In genomic region chr7:130205084-130205947, GRCh38 we compare ENCODE assay signal across 8 cellular contexts. TPM values are rescaled to one million over a fixed set of nuclear protein-coding genes. Genes with fewer than 3 reads are reported as not detected.
DNase-seq lines count a peak whose midpoint lies in the region; ATAC-seq and TF ChIP-seq lines count a peak whose summit lies in the region.

TSS of gene TMEM209 (minus strand) at chr7:130205406. CDS start at chr7:130205375, 31 bp downstream.

- peak within 1 kb of the TSS; percentile 80 for H3K27ac ChIP-seq in CD8-positive, alpha-beta T cell (ENCODE audit: low read depth, low read length)
- peak within 1 kb of the TSS; percentile 90 for H3K27ac ChIP-seq in lower lobe of right lung

- no peaks in the 10 kb centered on the region for H3K9me3 Mint-ChIP-seq in CD8-positive, alpha-beta T cell

- peaks cover 5% of the 10 kb centered on the region for H3K4me1 ChIP-seq in CD8-positive, alpha-beta T cell (ENCODE audit: insufficient read depth, low read length)
- H3K4me1 ChIP-seq in lower lobe of right lung: peaks cover 8% of the 10 kb centered on the region

- H3K36me3 ChIP-seq in CD8-positive, alpha-beta T cell (ENCODE audit: insufficient read depth, low read length): peaks cover 7% of the 10 kb centered on the region
- peaks cover 33% of the 10 kb centered on the region for H3K36me3 ChIP-seq in lower lobe of right lung

- POLR2A ChIA-PET in CD8-positive, alpha-beta T cell (lab: Charles Lee): interaction anchor here (0.5 to 2.1 kb wide), 13 partner anchors 11 to 1840 kb away, joined by 3 to 6 read pairs (median 4); partner anchors contain the start of genes CEP41, KLHDC10 and ZC3HC1

- H3K4me3 Mint-ChIP-seq in CD8-positive, alpha-beta T cell: peak within 1 kb of the TSS; percentile 100

- no peak for TF ChIP-seq CTCF in CD8-positive, alpha-beta T cell (IDR thresholded peaks at IDR 0.05)
- no peak for TF ChIP-seq CTCF in lower lobe of right lung (IDR thresholded peaks at IDR 0.05)

- intact Hi-C loops in CD8-positive, alpha-beta T cell (cut with DNase I, micrococcal nuclease): loop anchor here (1.0 to 10.0 kb wide), 8 partner anchors 135 to 1151 kb away; partner anchors contain the start of genes CEP41 (in 2 of the 2), COPG2 (in 2 of the 2), KLHDC10 (in 2 of the 2) and NRF1 (in 2 of the 2)
- intact Hi-C loops in lower lobe of right lung (cut with DNase I): no loop called here

- no peaks in the 10 kb centered on the region for H3K9me3 ChIP-seq in CD8-positive, alpha-beta T cell (ENCODE audit: low read length)
- H3K9me3 ChIP-seq in lower lobe of right lung: no peaks in the 10 kb centered on the region

- ATAC-seq in CD8-positive, alpha-beta T cell: peak; percentile 96
- ATAC-seq in GM19467 (IDR thresholded peaks at IDR 0.05; ENCODE audit: unreplicated experiment) (peak; percentile 96), lower lobe of right lung (peak; percentile 98 to 100)

- no peaks in the 10 kb centered on the region for H3K27me3 ChIP-seq in CD8-positive, alpha-beta T cell (ENCODE audit: insufficient read depth, low read length)
- H3K27me3 ChIP-seq in lower lobe of right lung (ENCODE audit: low read depth): no peaks in the 10 kb centered on the region

- no peaks in the 10 kb centered on the region for H3K27me3 Mint-ChIP-seq in CD8-positive, alpha-beta T cell (ENCODE audit: low read depth)

- H3K27ac Mint-ChIP-seq in CD8-positive, alpha-beta T cell: peak within 1 kb of the TSS; percentile 100

- H3K4me3 ChIP-seq in CD8-positive, alpha-beta T cell (ENCODE audit: low read depth, low read length): peak within 1 kb of the TSS; percentile 95
- peak within 1 kb of the TSS; percentile 61 for H3K4me3 ChIP-seq in lower lobe of right lung

- DNase-seq in CD8-positive, alpha-beta T cell: peak; percentile 85 to 95 (median 92)
- DNase-seq in HS-27A (ENCODE audit: low read depth) (peak; percentile 81), NK-92 (lab: John Stamatoyannopoulos, UW; ENCODE audit: unreplicated experiment) (peak; percentile 67), lower lobe of right lung (peak; percentile 95)
- DNase-seq in activated CD8-positive, alpha-beta memory T cell treated with anti-CD3 and anti-CD28 coated beads for 1 hour (ENCODE audit: extremely low read depth in 1 of 2, low read depth in 1 of 2): peak; percentile 86 to 87
- peak; percentile 91 for DNase-seq in effector CD4-positive, alpha-beta T cell
- peak; percentile 90 to 94 (median 94) for DNase-seq in stimulated activated CD4-positive, alpha-beta T cell treated with anti-CD3 and anti-CD28 coated beads, TNF-alpha, amount 100 ng/mL, for 24 hours (ENCODE audit: low read depth in 3 of 3)

- H3K36me3 Mint-ChIP-seq in CD8-positive, alpha-beta T cell: peaks cover 29% of the 10 kb centered on the region

- H3K4me1 Mint-ChIP-seq in CD8-positive, alpha-beta T cell (ENCODE audit: low read depth): peaks cover 34% of the 10 kb centered on the region

- CTCF ChIA-PET in CD8-positive, alpha-beta T cell (lab: Charles Lee): interaction anchor here (1.0 to 2.3 kb wide), 6 partner anchors 22 to 553 kb away, joined by 3 to 9 read pairs (median 4); partner anchors contain the start of gene CEP41

RNA-seq across cellular contexts. Expression of gene TMEM209, which starts in this region (rescaled TPM):
- 10 to 100 TPM; 15.7 to 15.9 TPM for total RNA-seq in CD8-positive, alpha-beta T cell
- 21.7 TPM for total RNA-seq in lower lobe of right lung

Comparison
In these comparisons a context has a peak if more than half of its experiments do, and no peak if none do; other contexts are left out.
1. Peak in every context shown above with its lines: DNase-seq, ATAC-seq, H3K4me3 ChIP-seq and H3K27ac ChIP-seq.